Comparison of ENCODE assay signal across 21 cellular contexts in the genomic region with DNA sequence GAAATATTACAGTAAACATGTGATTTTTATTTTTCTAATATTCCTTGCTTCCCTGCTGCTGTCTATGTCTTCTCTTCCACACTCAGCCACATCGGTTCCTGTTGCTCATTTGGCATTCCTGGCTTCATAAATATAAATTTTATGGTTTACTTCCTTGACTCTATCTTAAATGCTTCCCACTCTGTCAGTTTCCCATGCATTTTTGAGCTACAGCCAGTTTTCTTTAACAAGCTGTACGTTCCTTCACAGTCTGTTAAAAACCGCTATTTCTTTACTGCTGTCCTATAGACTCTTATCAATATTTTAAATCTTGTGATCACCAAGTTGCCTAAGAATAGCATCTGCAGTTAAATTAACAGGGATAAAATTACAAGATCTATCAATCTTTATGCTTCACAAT.
DNase-seq lines count a peak whose midpoint lies in the region; ATAC-seq, FAIRE-seq and TF ChIP-seq lines count a peak whose summit lies in the region.
"Had no signal": no experiment of that assay in that cellular context is flagged by ENCODE, and none has a peak within 500 bp of the region (broad histone marks: within the 10 kb centered on the region; RNA-seq: fewer than 3 reads in every experiment).

No MANE protein-coding gene starts in this region.

- no peaks in the 10 kb centered on the region for H3K36me3 Mint-ChIP-seq in activated T-cell treated with anti-CD3 and anti-CD28 coated beads, Interleukin-2, amount 50 U/mL, for 72 hours (ENCODE audit: insufficient read depth in 2 of 2)
- no peaks in the 10 kb centered on the region for H3K36me3 Mint-ChIP-seq in activated T-cell treated with anti-CD3 and anti-CD28 coated beads, Interleukin-2, amount 50 U/mL, for 24 hours (ENCODE audit: low read depth)
- H3K36me3 Mint-ChIP-seq: CD14-positive monocyte had no signal

- 48% methylated on average over 2 of the region's 3 CpGs for WGBS in mesenchymal stem cell
- 16 to 29% methylated on average over 3 of the region's 3 CpGs for WGBS in aorta, 2 donors

- H3K14ac ChIP-seq in mesenchymal stem cell (ENCODE audit: low read length in 2 of 2), result no peak overlapping the region

- H2BK12ac ChIP-seq in mesenchymal stem cell (ENCODE audit: low read length in 2 of 2), result no peak overlapping the region

- FAIRE-seq in endothelial cell of umbilical vein (lab: Jason Lieb, UNC), result no peak
- FAIRE-seq: A204.1, GM12878 had no signal

- H3K4me3 ChIP-seq in endothelial cell of umbilical vein (replicated peaks in 1 of 3; ENCODE audit: insufficient read depth in 1 of 3, low read depth in 1 of 3, low read length in 3 of 3), result no peak overlapping the region
- H3K4me3 ChIP-seq in mesenchymal stem cell (ENCODE audit: insufficient read depth in 1 of 2, low read depth in 1 of 2, low read length in 2 of 2), result no peak overlapping the region
- H3K4me3 ChIP-seq in aorta (ENCODE audit: low read length in 2 of 2), result no peak overlapping the region
- H3K4me3 ChIP-seq: GM12878 had no signal

- H3K9ac ChIP-seq in endothelial cell of umbilical vein (replicated peaks; ENCODE audit: extremely low read depth, insufficient read depth, low read length) (no peak overlapping the region), mesenchymal stem cell (ENCODE audit: low read length) (no peak overlapping the region)

- no peaks in the 10 kb centered on the region for H3K9me3 Mint-ChIP-seq in activated T-cell treated with anti-CD3 and anti-CD28 coated beads, Interleukin-2, amount 50 U/mL, for 72 hours
- no peaks in the 10 kb centered on the region for H3K9me3 Mint-ChIP-seq in activated T-cell treated with anti-CD3 and anti-CD28 coated beads, Interleukin-2, amount 50 U/mL, for 24 hours

- H2BK15ac ChIP-seq in mesenchymal stem cell (ENCODE audit: low read depth, poor library complexity, severe bottlenecking), result no peak overlapping the region

- H3K4me1 ChIP-seq in endothelial cell of umbilical vein (ENCODE audit: control insufficient read depth, extremely low read depth, insufficient read depth, low read length) (no peaks in the 10 kb centered on the region), mesenchymal stem cell (ENCODE audit: control insufficient read depth, insufficient read depth, low read depth, low read length) (no peaks in the 10 kb centered on the region), aorta (ENCODE audit: control insufficient read depth in 1 of 2, insufficient read depth in 2 of 2, low read length in 2 of 2) (no peaks in the 10 kb centered on the region)

- no peak overlapping the region for H3K27ac ChIP-seq in endothelial cell of umbilical vein (ENCODE audit: insufficient read depth, low read depth, low read length)
- H3K27ac ChIP-seq in mesenchymal stem cell (ENCODE audit: low read length, poor library complexity, severe bottlenecking), result no peak overlapping the region
- no peak overlapping the region for H3K27ac ChIP-seq in aorta (ENCODE audit: low read depth in 1 of 2, low read length in 2 of 2)

- no peaks in the 10 kb centered on the region for H3K4me1 Mint-ChIP-seq in activated T-cell treated with anti-CD3 and anti-CD28 coated beads, Interleukin-2, amount 50 U/mL, for 72 hours (ENCODE audit: low read depth)
- H3K4me1 Mint-ChIP-seq in activated T-cell treated with anti-CD3 and anti-CD28 coated beads, Interleukin-2, amount 50 U/mL, for 24 hours (ENCODE audit: low read depth), result no peaks in the 10 kb centered on the region
- H3K4me1 Mint-ChIP-seq: B cell, CD14-positive monocyte had no signal

- no peaks in the 10 kb centered on the region for H3K9me1 ChIP-seq in endothelial cell of umbilical vein (replicated peaks; ENCODE audit: control insufficient read depth, extremely low read depth, insufficient read depth, low read length)

- intact Hi-C loops in endothelial cell of umbilical vein (cut with micrococcal nuclease), result no loop called here
- intact Hi-C loops in aorta (cut with DNase I), result no loop called here

- ATAC-seq in activated T-cell treated with anti-CD3 and anti-CD28 coated beads, Interleukin-2, amount 50 U/mL, for 72 hours (replicated peaks in 1 of 2), result no peak
- ATAC-seq in aorta (ENCODE audit: low FRiP score) (no peak), HG03108 (IDR thresholded peaks at IDR 0.05; ENCODE audit: unreplicated experiment) (no peak), HG03439 (IDR thresholded peaks at IDR 0.05; ENCODE audit: unreplicated experiment) (no peak)
- ATAC-seq: GM12878, Right ventricle myocardium inferior had no signal

- peak overlapping the region; percentile 13 for H3K27ac Mint-ChIP-seq in activated T-cell treated with anti-CD3 and anti-CD28 coated beads, Interleukin-2, amount 50 U/mL, for 72 hours
- H3K27ac Mint-ChIP-seq in activated T-cell treated with anti-CD3 and anti-CD28 coated beads, Interleukin-2, amount 50 U/mL, for 24 hours, result no peak overlapping the region
- H3K27ac Mint-ChIP-seq: B cell, CD14-positive monocyte had no signal

- no peak overlapping the region for H2AK5ac ChIP-seq in mesenchymal stem cell (ENCODE audit: low read length, severe bottlenecking)

- POLR2A ChIA-PET in endothelial cell of umbilical vein (lab: Charles Lee), result no interaction called here

- H3K9me3 ChIP-seq in endothelial cell of umbilical vein (replicated peaks; ENCODE audit: control insufficient read depth, insufficient read depth, low read length), result no peaks in the 10 kb centered on the region
- no peaks in the 10 kb centered on the region for H3K9me3 ChIP-seq in mesenchymal stem cell (ENCODE audit: control insufficient read depth, low read length)
- H3K9me3 ChIP-seq in aorta (ENCODE audit: control insufficient read depth, low read length), result no peaks in the 10 kb centered on the region

- H3K4me3 Mint-ChIP-seq in activated T-cell treated with anti-CD3 and anti-CD28 coated beads, Interleukin-2, amount 50 U/mL, for 72 hours, result no peak overlapping the region
- H3K4me3 Mint-ChIP-seq in activated T-cell treated with anti-CD3 and anti-CD28 coated beads, Interleukin-2, amount 50 U/mL, for 24 hours, result no peak overlapping the region
- H3K4me3 Mint-ChIP-seq: B cell, CD14-positive monocyte had no signal

- no peak overlapping the region for H2BK120ac ChIP-seq in mesenchymal stem cell (ENCODE audit: low read depth, low read length)

- dilution Hi-C loops in endothelial cell of umbilical vein (cut with MboI; ENCODE audit: extremely low pct_ligation_motif_present, low sequenced_read_pairs), result no loop called here

- H3K4me2 ChIP-seq in endothelial cell of umbilical vein (ENCODE audit: insufficient read depth, low read length), result peak overlapping the region; percentile 4
- H3K4me2 ChIP-seq in mesenchymal stem cell (ENCODE audit: low read length, poor library complexity, severe bottlenecking), result no peak overlapping the region

- H4K20me1 ChIP-seq in endothelial cell of umbilical vein (replicated peaks; ENCODE audit: control insufficient read depth, extremely low read depth, insufficient read depth, low read length), result no peaks in the 10 kb centered on the region

- TF ChIP-seq CTCF in endothelial cell of umbilical vein (IDR thresholded peaks at IDR 0.05; ENCODE audit: extremely low read depth in 1 of 2, insufficient read depth in 1 of 2, low read depth in 1 of 2, low read length in 2 of 2), result no peak

- CTCF ChIA-PET in endothelial cell of umbilical vein (lab: Charles Lee), result interaction anchor here (0.9 to 3.2 kb wide), 7 partner anchors 12 to 162 kb away, joined by 3 to 21 read pairs (median 4); no protein-coding TSS in a partner anchor

- H3K23ac ChIP-seq in mesenchymal stem cell (ENCODE audit: low read length in 2 of 2), result no peak overlapping the region

- H3K79me2 ChIP-seq in endothelial cell of umbilical vein (ENCODE audit: control insufficient read depth, insufficient read depth, low read length), result no peaks in the 10 kb centered on the region

- H3K27me3 ChIP-seq in endothelial cell of umbilical vein (ENCODE audit: control insufficient read depth in 2 of 2, insufficient read depth in 2 of 2, low read length in 2 of 2) (peaks cover 0 to 12% of the 10 kb centered on the region in 2 experiments), mesenchymal stem cell (ENCODE audit: control insufficient read depth in 1 of 2, insufficient read depth in 1 of 2, low read length in 2 of 2) (peaks cover 0 to 30% of the 10 kb centered on the region in 2 experiments), aorta (ENCODE audit: control insufficient read depth in 1 of 2, insufficient read depth in 2 of 2, low read length in 1 of 2) (no peaks in the 10 kb centered on the region)

- no peak overlapping the region for H4K91ac ChIP-seq in mesenchymal stem cell (ENCODE audit: low read length)

- H4K8ac ChIP-seq in mesenchymal stem cell (ENCODE audit: low read length), result no peak overlapping the region

- no peak for TF ChIP-seq POLR2A in endothelial cell of umbilical vein (IDR thresholded peaks at IDR 0.05; ENCODE audit: low read depth, low read length)

- no peak overlapping the region for H3K18ac ChIP-seq in mesenchymal stem cell (ENCODE audit: low read depth in 1 of 2, low read length in 2 of 2)

- no peaks in the 10 kb centered on the region for H3K79me1 ChIP-seq in mesenchymal stem cell (replicated peaks; ENCODE audit: low read length, poor library complexity, severe bottlenecking)

- DNase-seq in activated T-cell treated with anti-CD3 and anti-CD28 coated beads, Interleukin-2, amount 50 U/mL, for 72 hours, result no peak
- no peak for DNase-seq in activated T-cell treated with anti-CD3 and anti-CD28 coated beads, Interleukin-2, amount 50 U/mL, for 24 hours
- DNase-seq in endothelial cell of umbilical vein (ENCODE audit: low read depth, low spot score) (peak; percentile 86), mesenchymal stem cell (peak; percentile 32), aorta (no peak)
- DNase-seq: GOT3, HCEC 1CT, Karpas-422, NCI-H1417, NCI-H1694 treated with DMSO at 0.1 percent for 48 hours, NCI-H2081 treated with DMSO at 0.1 percent for 48 hours, NCI-H526 treated with DMSO at 0.1 percent for 48 hours, OCI-M1, SW 1271 had no signal

- H3K27me3 Mint-ChIP-seq in activated T-cell treated with anti-CD3 and anti-CD28 coated beads, Interleukin-2, amount 50 U/mL, for 72 hours (ENCODE audit: low read depth), result peaks cover 13% of the 10 kb centered on the region
- no peaks in the 10 kb centered on the region for H3K27me3 Mint-ChIP-seq in activated T-cell treated with anti-CD3 and anti-CD28 coated beads, Interleukin-2, amount 50 U/mL, for 24 hours

- peak overlapping the region in 1 of 2 experiments; percentile 26 for H3K4ac ChIP-seq in mesenchymal stem cell (ENCODE audit: low read depth in 1 of 2, low read length in 2 of 2)

- H2AFZ ChIP-seq in endothelial cell of umbilical vein (ENCODE audit: low read depth, low read length), result no peak overlapping the region
- no peak overlapping the region for H2AFZ ChIP-seq in mesenchymal stem cell (ENCODE audit: low read depth, low read length)

- BruUV-seq in endothelial cell of umbilical vein (replicated peaks; lab: Mats Ljungman, UMichigan), result no TSS peak

- no peak overlapping the region for H2BK5ac ChIP-seq in mesenchymal stem cell (ENCODE audit: low read depth, low read length, poor library complexity, severe bottlenecking)

- H3K36me3 ChIP-seq in endothelial cell of umbilical vein (ENCODE audit: control insufficient read depth in 2 of 2, extremely low read depth in 1 of 2, insufficient read depth in 2 of 2, low read length in 2 of 2) (no peaks in the 10 kb centered on the region), mesenchymal stem cell (ENCODE audit: control insufficient read depth in 1 of 2, insufficient read depth in 2 of 2, low read depth in 1 of 2, low read length in 2 of 2) (no peaks in the 10 kb centered on the region), aorta (ENCODE audit: control insufficient read depth in 1 of 2, insufficient read depth in 2 of 2, low read length in 1 of 2) (no peaks in the 10 kb centered on the region)

Comparison
In these comparisons a context has a peak if more than half of its experiments do, and no peak if none do; other contexts are left out.
1. DNase-seq: peak in endothelial cell of umbilical vein (single experiment) and mesenchymal stem cell (single experiment); none in activated T-cell treated with anti-CD3 and anti-CD28 coated beads, Interleukin-2, amount 50 U/mL, for 72 hours (0 of 2), activated T-cell treated with anti-CD3 and anti-CD28 coated beads, Interleukin-2, amount 50 U/mL, for 24 hours (single experiment) and aorta (0 of 2).